ENCODE assay signal across 9 cellular contexts in the genomic region with DNA sequence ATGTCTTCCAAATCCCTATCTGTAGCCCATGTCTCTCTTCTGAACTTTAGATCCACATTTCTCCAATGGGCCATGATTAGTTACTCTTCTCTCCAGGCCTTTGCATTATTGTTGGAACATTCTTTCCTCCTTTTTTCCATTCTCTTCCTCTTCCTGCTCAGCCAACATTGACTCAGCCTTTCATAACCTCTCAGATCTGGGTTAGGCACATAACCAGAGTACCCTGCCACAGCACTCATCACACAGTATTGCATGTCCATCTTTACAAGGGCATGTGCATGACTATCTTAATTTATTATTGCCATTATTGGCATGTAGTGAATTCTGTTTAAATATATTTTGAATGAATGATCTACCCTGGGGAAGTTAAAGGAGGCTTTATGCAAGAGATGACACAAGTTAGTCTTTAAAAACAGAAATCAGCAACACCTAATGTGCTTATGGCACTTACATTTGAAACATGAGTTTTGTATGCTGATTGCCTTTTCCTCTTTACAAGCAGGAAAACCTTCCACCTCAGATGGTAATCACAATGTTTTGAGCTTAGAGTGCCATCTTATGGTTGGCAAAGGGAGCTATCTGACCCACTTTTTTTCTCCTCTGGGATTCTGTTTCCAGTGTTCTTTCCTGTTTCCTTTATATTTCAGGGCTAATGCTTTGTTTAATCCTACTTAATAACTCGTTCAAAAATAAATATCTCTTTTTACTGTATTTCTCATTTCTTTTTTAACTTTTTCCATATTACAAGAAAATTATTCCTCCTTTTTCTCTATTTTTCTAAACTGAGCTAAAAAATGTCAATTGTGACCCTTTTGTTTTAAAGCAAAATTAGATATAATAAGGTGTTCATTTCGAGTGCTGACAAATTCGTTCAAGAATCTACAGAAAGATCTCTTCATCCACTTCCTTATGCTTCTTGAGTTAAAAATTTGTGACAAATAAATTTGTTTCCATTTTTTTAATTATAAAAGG.
DNase-seq lines count a peak whose midpoint lies in the region; ATAC-seq and FAIRE-seq lines count a peak whose summit lies in the region.
"Had no signal": no experiment of that assay in that cellular context is flagged by ENCODE, and none has a peak within 500 bp of the region (broad histone marks: within the 10 kb centered on the region; RNA-seq: fewer than 3 reads in every experiment).

No MANE protein-coding gene starts in this region.

- peak; percentile 51 for DNase-seq in AG08395 (ENCODE audit: low spot score)
- no peak for DNase-seq in GM19239 (ENCODE audit: insufficient read length, low spot score)
- peak; percentile 15 for DNase-seq in NCI-H524 treated with DMSO at 0.1 percent for 48 hours (lab: John Stamatoyannopoulos, UW)
- DNase-seq in dedifferentiated amniotic fluid mesenchymal stem cell (ENCODE audit: extremely low spot score): peak; percentile 47
- DNase-seq in myocyte (ENCODE audit: low read depth): peak; percentile 34
- DNase-seq in effector memory CD8-positive, alpha-beta T cell: no peak
- DNase-seq in NCI-H146 (lab: John Stamatoyannopoulos, UW): no peak
- DNase-seq in occipital lobe (lab: John Stamatoyannopoulos, UW): no peak

- H3K27ac Mint-ChIP-seq in effector memory CD8-positive, alpha-beta T cell: no peak overlapping the region
- H3K27ac Mint-ChIP-seq: dendritic cell treated with granulocyte-macrophage colony-stimulating factor and Interleukin-4, amounts not matched to agents 40 ng/mL and 50 ng/mL, for 4 days had no signal

- no peaks in the 10 kb centered on the region for H3K9me3 Mint-ChIP-seq in effector memory CD8-positive, alpha-beta T cell
- H3K9me3 Mint-ChIP-seq: dendritic cell treated with granulocyte-macrophage colony-stimulating factor and Interleukin-4, amounts not matched to agents 40 ng/mL and 50 ng/mL, for 4 days had no signal

- H3K4me1 Mint-ChIP-seq in effector memory CD8-positive, alpha-beta T cell (ENCODE audit: low read depth in 2 of 2): no peaks in the 10 kb centered on the region

- no peak for ATAC-seq in effector memory CD8-positive, alpha-beta T cell (replicated peaks)

- H3K27me3 Mint-ChIP-seq in effector memory CD8-positive, alpha-beta T cell: no peaks in the 10 kb centered on the region
- H3K27me3 Mint-ChIP-seq: dendritic cell treated with granulocyte-macrophage colony-stimulating factor and Interleukin-4, amounts not matched to agents 40 ng/mL and 50 ng/mL, for 4 days had no signal

- H3K4me3 Mint-ChIP-seq in effector memory CD8-positive, alpha-beta T cell: no peak overlapping the region
- H3K4me3 Mint-ChIP-seq: dendritic cell treated with granulocyte-macrophage colony-stimulating factor and Interleukin-4, amounts not matched to agents 40 ng/mL and 50 ng/mL, for 4 days had no signal

- H3K36me3 Mint-ChIP-seq in effector memory CD8-positive, alpha-beta T cell (ENCODE audit: insufficient read depth): peaks cover 8% of the 10 kb centered on the region

- FAIRE-seq in GM19239 (lab: Jason Lieb, UNC): peak; percentile 87

Comparison
In these comparisons a context has a peak if more than half of its experiments do, and no peak if none do; other contexts are left out.
1. DNase-seq: peak in AG08395 (single experiment), NCI-H524 treated with DMSO at 0.1 percent for 48 hours (single experiment), dedifferentiated amniotic fluid mesenchymal stem cell (single experiment) and myocyte (single experiment); none in GM19239 (single experiment), effector memory CD8-positive, alpha-beta T cell (0 of 3), NCI-H146 (single experiment) and occipital lobe (single experiment).